9 cellular contexts compared by ENCODE assay signal in genomic region chr10:45373783-45374450, GRCh38. TPM values are rescaled to one million over a fixed set of nuclear protein-coding genes. Genes with fewer than 3 reads are reported as not detected.
DNase-seq lines count a peak whose midpoint lies in the region; ATAC-seq and FAIRE-seq lines count a peak whose summit lies in the region.
"Had no signal": no experiment of that assay in that cellular context is flagged by ENCODE, and none has a peak within 500 bp of the region (broad histone marks: within the 10 kb centered on the region; RNA-seq: fewer than 3 reads in every experiment).

Gene ALOX5, plus strand, starts transcription at chr10:45374216. Its CDS starts 64 bp downstream, at chr10:45374280.

- H3K36me3 ChIP-seq in adipocyte (ENCODE audit: control insufficient read depth, insufficient read depth, low read length, severe bottlenecking), result no peaks in the 10 kb centered on the region
- H3K36me3 ChIP-seq in iPS-18a (ENCODE audit: control insufficient read depth, low read depth, low read length), result no peaks in the 10 kb centered on the region
- no peaks in the 10 kb centered on the region for H3K36me3 ChIP-seq in skeletal muscle tissue (ENCODE audit: control insufficient read depth in 3 of 3, insufficient read depth in 3 of 3, low read length in 3 of 3)

- H3K27me3 ChIP-seq in adipocyte (replicated peaks; ENCODE audit: control insufficient read depth, insufficient read depth, low read length) (peaks cover 58% of the 10 kb centered on the region), iPS-18a (ENCODE audit: control insufficient read depth, insufficient read depth, low read length) (peaks cover 65% of the 10 kb centered on the region), skeletal muscle tissue (ENCODE audit: control insufficient read depth in 3 of 3, insufficient read depth in 3 of 3, low read length in 3 of 3) (peaks cover 31 to 62% (median 53%) of the 10 kb centered on the region in 3 donors)

- ATAC-seq in HG03175 (IDR thresholded peaks at IDR 0.05; ENCODE audit: unreplicated experiment), result peak; percentile 48

- H3K9me3 ChIP-seq in adipocyte (ENCODE audit: control insufficient read depth, low read length) (no peaks in the 10 kb centered on the region), iPS-18a (ENCODE audit: control insufficient read depth, low read depth, low read length) (no peaks in the 10 kb centered on the region), skeletal muscle tissue (ENCODE audit: control insufficient read depth in 3 of 3, low read length in 3 of 3) (no peaks in the 10 kb centered on the region)

- no peak within 1 kb of the TSS for H3K4me3 ChIP-seq in adipocyte (ENCODE audit: low read length)
- H3K4me3 ChIP-seq in iPS-18a (ENCODE audit: low read length), result peak within 1 kb of the TSS; percentile 59
- H3K4me3 ChIP-seq in skeletal muscle tissue (ENCODE audit: low read length in 3 of 3), result peak within 1 kb of the TSS; percentile 30 to 64 (median 54)

- FAIRE-seq in RCC 7860 (lab: Jason Lieb, UNC), result no peak

- no peaks in the 10 kb centered on the region for H3K4me1 ChIP-seq in adipocyte (ENCODE audit: control insufficient read depth, insufficient read depth, low read length)
- H3K4me1 ChIP-seq in iPS-18a (ENCODE audit: control insufficient read depth, low read depth, low read length), result peaks cover 9% of the 10 kb centered on the region
- peaks cover 5 to 18% (median 11%) of the 10 kb centered on the region in 3 donors for H3K4me1 ChIP-seq in skeletal muscle tissue (ENCODE audit: control insufficient read depth in 3 of 3, insufficient read depth in 3 of 3, low read length in 3 of 3)

- DNase-seq in CMK (ENCODE audit: low read depth), result peak; percentile 42
- DNase-seq in GM19238 (ENCODE audit: insufficient read length, low spot score), result peak; percentile 38
- DNase-seq in NCI-H82 treated with DMSO at 0.1 percent for 48 hours (lab: John Stamatoyannopoulos, UW; ENCODE audit: unreplicated experiment), result peak; percentile 29
- peak; percentile 7 for DNase-seq in adipocyte (ENCODE audit: low read depth)
- DNase-seq in RCC 7860 (ENCODE audit: low spot score), result no peak

- H3K9ac ChIP-seq in adipocyte (ENCODE audit: low read length), result no peak within 1 kb of the TSS
- no peak within 1 kb of the TSS for H3K9ac ChIP-seq in iPS-18a (ENCODE audit: low read length)
- H3K9ac ChIP-seq in skeletal muscle tissue (ENCODE audit: low read depth in 1 of 3, low read length in 3 of 3), result peak within 1 kb of the TSS in 1 of 3 donors; percentile 2

- H3K27ac ChIP-seq in iPS-18a (ENCODE audit: low read length), result no peak within 1 kb of the TSS
- H3K27ac ChIP-seq in skeletal muscle tissue (ENCODE audit: low read depth, low read length), result no peak within 1 kb of the TSS

RNA-seq across cellular contexts. Expression of gene ALOX5, which starts in this region (rescaled TPM):
- total RNA-seq in skeletal muscle tissue, result 3.1 TPM
- total RNA-seq: M059J had no signal
